20 cellular contexts compared by ENCODE assay signal in the genomic region with DNA sequence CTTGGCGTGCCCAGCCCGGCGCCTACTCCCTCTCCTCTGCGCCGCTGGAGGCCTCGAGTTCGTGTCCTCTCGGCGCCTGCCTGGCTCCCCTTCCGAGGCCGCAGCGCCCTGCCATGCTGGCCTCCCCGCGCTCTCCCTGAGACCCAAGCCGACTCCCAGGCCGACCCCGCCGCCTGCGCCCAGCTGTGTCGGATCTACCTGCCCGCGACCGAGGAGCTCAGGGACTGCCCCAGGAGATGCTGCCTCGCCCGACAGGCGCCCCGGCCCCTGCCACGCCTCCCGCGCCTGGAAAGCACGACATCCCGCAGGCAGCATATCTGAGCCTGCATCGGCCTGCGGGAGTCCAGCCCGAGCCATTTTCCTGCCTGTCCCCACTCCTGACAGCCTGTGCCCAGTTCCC. TPM values are rescaled to one million over a fixed set of nuclear protein-coding genes. Genes with fewer than 3 reads are reported as not detected.
DNase-seq lines count a peak whose midpoint lies in the region; ATAC-seq, FAIRE-seq and TF ChIP-seq lines count a peak whose summit lies in the region.
"Had no signal": no experiment of that assay in that cellular context is flagged by ENCODE, and none has a peak within 500 bp of the region (broad histone marks: within the 10 kb centered on the region; RNA-seq: fewer than 3 reads in every experiment).

No MANE protein-coding gene starts in this region.

- no peak overlapping the region for H3K23ac ChIP-seq in H1 (ENCODE audit: insufficient read length)

- no peak for TF ChIP-seq EP300 in H1 (IDR thresholded peaks at IDR 0.05; ENCODE audit: borderline replicate concordance in 1 of 2, low read depth in 2 of 2, low read length in 2 of 2)

- peak; percentile 4 for DNase-seq in stimulated activated CD4-positive, alpha-beta T cell treated with anti-CD3 and anti-CD28 coated beads, Interleukin-15, amount 100 ng/mL, for 24 hours
- DNase-seq in stimulated activated CD4-positive, alpha-beta T cell treated with anti-CD3 and anti-CD28 coated beads, Interleukin-2, amount 100 ng/mL, for 48 hours: no peak
- DNase-seq in H1 (ENCODE audit: low read depth in 1 of 2, low spot score in 2 of 2) (peak in 1 of 2 experiments; percentile 59), iPS-NIHi7 (ENCODE audit: extremely low spot score) (peak; percentile 42), thoracic aorta (ENCODE audit: low spot score) (no peak), COLO829 (ENCODE audit: low spot score) (no peak), endothelial cell (ENCODE audit: low spot score) (no peak), SKM-1 (lab: John Stamatoyannopoulos, UW; ENCODE audit: unreplicated experiment) (no peak)
- DNase-seq: effector CD8-positive, alpha-beta T cell; midbrain; NCI-H2171 treated with DMSO at 0.1 percent for 48 hours; RPMI8226; stimulated activated naive CD4-positive, alpha-beta T cell had no signal

- no peak overlapping the region for H3K56ac ChIP-seq in H1 (replicated peaks; ENCODE audit: insufficient read length, low read depth, low read length)

- TF ChIP-seq RAD21 in H1 (IDR thresholded peaks at IDR 0.05 in 1 of 2, conservative IDR thresholded peaks at IDR 0.05 in 1 of 2; ENCODE audit: low read depth in 2 of 2, low read length in 2 of 2): no peak

- no peak overlapping the region for H4K5ac ChIP-seq in H1 (ENCODE audit: insufficient read length, low read depth, low read length)

- no peak overlapping the region for H3K9ac ChIP-seq in H1 (replicated peaks in 1 of 4; ENCODE audit: extremely low read depth in 1 of 4, low read depth in 3 of 4, low read length in 3 of 4)

- no peak overlapping the region for H2BK15ac ChIP-seq in H1 (ENCODE audit: low read length)

- H4K91ac ChIP-seq in H1 (replicated peaks; ENCODE audit: insufficient read length, low read length): no peak overlapping the region

- H2AK5ac ChIP-seq in H1 (ENCODE audit: low read depth, low read length): no peak overlapping the region

- no peak for ATAC-seq in thoracic aorta (ENCODE audit: insufficient number of reproducible peaks, low FRiP score, low read depth)

- peaks cover 5% of the 10 kb centered on the region for H3K4me1 Mint-ChIP-seq in endothelial cell (ENCODE audit: unreplicated experiment)

- H2BK5ac ChIP-seq in H1 (ENCODE audit: low read depth, low read length): no peak overlapping the region

- no peak overlapping the region for H3K27ac Mint-ChIP-seq in endothelial cell (ENCODE audit: unreplicated experiment)
- H3K27ac Mint-ChIP-seq: T-helper 1 cell treated with Interleukin-12 subunit alpha and Interleukin-12 subunit beta and Interleukin-4 antibody, amounts not matched to agents 30 μg/mL and 1 μg/mL, for 36 hours had no signal

- POLR2A ChIA-PET in H1 (lab: Charles Lee; ENCODE audit: partially characterized antibody): interaction anchor here (1.0 kb wide), 1 partner anchor 17 kb away, joined by 3 read pairs; no protein-coding TSS in a partner anchor

- no peaks in the 10 kb centered on the region for H3K27me3 ChIP-seq in H1 (replicated peaks in 1 of 4; ENCODE audit: control insufficient read depth in 3 of 4, extremely low read depth in 1 of 4, insufficient read depth in 3 of 4, low read length in 3 of 4)
- no peaks in the 10 kb centered on the region for H3K27me3 ChIP-seq in thoracic aorta (replicated peaks; ENCODE audit: insufficient read depth)

- TF ChIP-seq CTCF in H1 (IDR thresholded peaks at IDR 0.05; ENCODE audit: control extremely low read depth in 1 of 3, insufficient read depth in 1 of 3, low read depth in 1 of 3, low read length in 3 of 3): no peak
- TF ChIP-seq CTCF in thoracic aorta (IDR thresholded peaks at IDR 0.05): no peak
- TF ChIP-seq CTCF in endothelial cell (IDR thresholded peaks at IDR 0.05; ENCODE audit: unreplicated experiment): no peak

- WGBS in H1 (ENCODE audit: extremely low coverage in 1 of 2, insufficient coverage in 1 of 2, insufficient read length in 1 of 2, insufficient replicate concordance in 2 of 2, low coverage in 1 of 2, low lambda C conversion rate in 2 of 2, missing lambda C conversion rate in 1 of 2), 2 experiments: 74% methylated on average over 35 of the region's 35 CpGs; no CpG with 5 or more reads in 1 of the 2 experiments

- no peaks in the 10 kb centered on the region for H3K9me3 Mint-ChIP-seq in endothelial cell (ENCODE audit: unreplicated experiment)
- H3K9me3 Mint-ChIP-seq: T-helper 1 cell treated with Interleukin-12 subunit alpha and Interleukin-12 subunit beta and Interleukin-4 antibody, amounts not matched to agents 30 μg/mL and 1 μg/mL, for 36 hours had no signal

- H4K8ac ChIP-seq in H1 (ENCODE audit: extremely low read depth, insufficient read depth, low read length): peak overlapping the region; percentile 57; the same call in 1 of the 2 replicates

- H3K4ac ChIP-seq in H1 (replicated peaks; ENCODE audit: insufficient read length, low read depth, low read length): no peak overlapping the region

- no peak for TF ChIP-seq POLR2A in H1 (IDR thresholded peaks at IDR 0.05; ENCODE audit: control extremely low read depth in 1 of 2, low read depth in 2 of 2, low read length in 2 of 2)

- H3K4me3 ChIP-seq in H1 (ENCODE audit: extremely low read depth in 1 of 4, insufficient read depth in 2 of 4, low read depth in 3 of 4, low read length in 4 of 4): peak overlapping the region in 1 of 4 experiments; percentile 9; a peak in 1 of 8 replicates
- H3K4me3 ChIP-seq in thoracic aorta: peak overlapping the region; percentile 1

- H3K27ac ChIP-seq in H1 (ENCODE audit: low read depth, low read length): no peak overlapping the region
- H3K27ac ChIP-seq in thoracic aorta: no peak overlapping the region
- H3K27ac ChIP-seq: breast epithelium, neutrophil, skin epidermis had no signal

- peaks cover 1% of the 10 kb centered on the region for H3K27me3 Mint-ChIP-seq in endothelial cell (ENCODE audit: unreplicated experiment)

- CTCF ChIA-PET in H1 (lab: Charles Lee; ENCODE audit: partially characterized antibody): interaction anchor here (0.9 to 2.4 kb wide), 7 partner anchors 8 to 45 kb away, joined by 3 to 11 read pairs (median 3); no protein-coding TSS in a partner anchor

- H3K79me1 ChIP-seq in H1 (ENCODE audit: low read depth, low read length): no peaks in the 10 kb centered on the region

- H3K23me2 ChIP-seq in H1 (ENCODE audit: low read depth, low read length): peaks cover 2% of the 10 kb centered on the region; the same call in 1 of the 2 replicates

- FAIRE-seq in H1 (lab: Jason Lieb, UNC): no peak
- FAIRE-seq: GM19239 had no signal

- no peaks in the 10 kb centered on the region for H3K9me3 ChIP-seq in H1 (ENCODE audit: insufficient read depth in 2 of 2, low read depth in 1 of 2, low read length in 1 of 2)
- no peaks in the 10 kb centered on the region for H3K9me3 ChIP-seq in thoracic aorta
- H3K9me3 ChIP-seq: breast epithelium, neutrophil had no signal

- 0 out of 2 replicates have a peak overlapping the region, but pooled peaks have one; percentile 64 for H3K18ac ChIP-seq in H1 (ENCODE audit: extremely low read depth, low read length)

- H2AFZ ChIP-seq in H1 (ENCODE audit: low read length): peak overlapping the region; percentile 92; the same call in 1 of the 2 replicates

- no peak overlapping the region for H2BK120ac ChIP-seq in H1 (replicated peaks; ENCODE audit: low read depth, low read length)

- no peaks in the 10 kb centered on the region for H3K36me3 ChIP-seq in H1 (ENCODE audit: control insufficient read depth in 2 of 4, insufficient read depth in 4 of 4, low read length in 3 of 4)
- H3K36me3 ChIP-seq in thoracic aorta: no peaks in the 10 kb centered on the region
- H3K36me3 ChIP-seq: breast epithelium, neutrophil had no signal

- no peak overlapping the region for H3K14ac ChIP-seq in H1 (ENCODE audit: insufficient read length)

- H2BK12ac ChIP-seq in H1 (ENCODE audit: low read depth, low read length): peak overlapping the region; percentile 54; the same call in 1 of the 2 replicates

- H3K4me1 ChIP-seq in H1 (replicated peaks in 1 of 4; ENCODE audit: control insufficient read depth in 3 of 4, insufficient read depth in 4 of 4, low read length in 3 of 4) (peaks cover 0 to 3% (median 1%) of the 10 kb centered on the region in 4 experiments; a peak in 1 of 7 replicates), thoracic aorta (ENCODE audit: control insufficient read depth in 1 of 2, low read depth in 2 of 2) (no peaks in the 10 kb centered on the region)
- H3K4me1 ChIP-seq: breast epithelium had no signal

- no peaks in the 10 kb centered on the region for H3K36me3 Mint-ChIP-seq in endothelial cell (ENCODE audit: low read depth, unreplicated experiment)

- H3K79me2 ChIP-seq in H1 (ENCODE audit: control insufficient read depth in 1 of 2, insufficient read depth in 2 of 2, low read length in 2 of 2): no peaks in the 10 kb centered on the region

- H3K4me3 Mint-ChIP-seq in endothelial cell (ENCODE audit: unreplicated experiment): no peak overlapping the region

- no peak overlapping the region for H2BK20ac ChIP-seq in H1 (ENCODE audit: low read length)

- peak overlapping the region; percentile 11 to 53; a peak in 2 of 4 replicates for H3K4me2 ChIP-seq in H1 (ENCODE audit: insufficient read depth in 1 of 2, low read depth in 2 of 2, low read length in 2 of 2)

- H4K20me1 ChIP-seq in H1 (replicated peaks in 1 of 2; ENCODE audit: control insufficient read depth in 1 of 2, insufficient read depth in 2 of 2, low read length in 2 of 2): no peaks in the 10 kb centered on the region

RNA-seq across cellular contexts. Expression of gene PAQR9, which starts 16.1 kb away (rescaled TPM):
- 2.6 and 2.7 TPM in 2 replicates for total RNA-seq in H1 (2021; fragmentation: NEBNext Ultra II Directional; extraction: Animal tissue kit (Norgen Biotek cat#: 25700))
- polyA plus RNA-seq in H1 (2011; rRNA removed): 5.2 and 7.5 TPM in 2 replicates
- 4.0 TPM for polyA plus RNA-seq in H1 (2011; cell fraction: cytosol; rRNA removed)
- polyA plus RNA-seq in H1 (2011; cell fraction: nucleus; rRNA removed): 5.0 TPM
- 2.0 to 2.5 TPM (median 2.3 TPM) in 4 replicates for polyA plus RNA-seq in H1 (2012, experiment 1 of 2)
- 2.1 TPM for polyA plus RNA-seq in H1 (2012, experiment 2 of 2)
- polyA plus RNA-seq in H1 (2013, experiment 1 of 2): 1.9 TPM
- polyA plus RNA-seq in H1 (2013, experiment 2 of 2): 2.1 TPM
- polyA minus RNA-seq in H1 (2011; rRNA and poly(A)+ RNA removed): 4.9 and 5.2 TPM in 2 replicates
- 2.3 TPM for polyA minus RNA-seq in H1 (2011; cell fraction: cytosol; rRNA and poly(A)+ RNA removed)
- polyA minus RNA-seq in H1 (2011; cell fraction: nucleus; rRNA and poly(A)+ RNA removed): 10.7 TPM
- total RNA-seq in thoracic aorta (under 1 TPM in 1 of 2 donors, not detected in 1; 0.21 TPM), endothelial cell (ENCODE audit: unreplicated experiment) (not detected)
- total RNA-seq: breast epithelium, fibroblast of villous mesenchyme had no signal
- polyA plus RNA-seq: AG04450 had no signal

RNA-seq across cellular contexts. Expression of gene U2SURP, which starts 54.0 kb away (rescaled TPM):
- total RNA-seq in H1 (2021; fragmentation: NEBNext Ultra II Directional; extraction: Animal tissue kit (Norgen Biotek cat#: 25700)): 160 and 167 TPM in 2 replicates
- polyA plus RNA-seq in H1 (2011; rRNA removed): 14.4 and 22.2 TPM in 2 replicates
- 39.7 TPM for polyA plus RNA-seq in H1 (2011; cell fraction: cytosol; rRNA removed)
- polyA plus RNA-seq in H1 (2011; cell fraction: nucleus; rRNA removed): 33.7 TPM
- polyA plus RNA-seq in H1 (2012, experiment 1 of 2): 63.6 to 190 TPM (median 81.1 TPM) in 4 replicates
- polyA plus RNA-seq in H1 (2012, experiment 2 of 2): 7.5 TPM
- 168 TPM for polyA plus RNA-seq in H1 (2013, experiment 1 of 2)
- 146 TPM for polyA plus RNA-seq in H1 (2013, experiment 2 of 2)
- 86.4 and 112 TPM in 2 replicates for polyA minus RNA-seq in H1 (2011; rRNA and poly(A)+ RNA removed)
- polyA minus RNA-seq in H1 (2011; cell fraction: cytosol; rRNA and poly(A)+ RNA removed): 52.3 TPM
- polyA minus RNA-seq in H1 (2011; cell fraction: nucleus; rRNA and poly(A)+ RNA removed): 151 TPM
- total RNA-seq in thoracic aorta: 10 to 100 TPM; 53.1 to 91.5 TPM
- total RNA-seq in endothelial cell (ENCODE audit: unreplicated experiment): 86.1 TPM

RNA-seq across cellular contexts. Expression of gene PCOLCE2, which starts 58.5 kb away (rescaled TPM):
- total RNA-seq in H1 (2021; fragmentation: NEBNext Ultra II Directional; extraction: Animal tissue kit (Norgen Biotek cat#: 25700)): 11.6 and 12.6 TPM in 2 replicates
- polyA plus RNA-seq in H1 (2011; rRNA removed): 9.4 and 11.1 TPM in 2 replicates
- 12.1 TPM for polyA plus RNA-seq in H1 (2011; cell fraction: cytosol; rRNA removed)
- 19.0 TPM for polyA plus RNA-seq in H1 (2011; cell fraction: nucleus; rRNA removed)
- polyA plus RNA-seq in H1 (2012, experiment 1 of 2): 10.8 to 18.7 TPM (median 12.4 TPM) in 4 replicates
- 4.8 TPM for polyA plus RNA-seq in H1 (2012, experiment 2 of 2)
- 11.2 TPM for polyA plus RNA-seq in H1 (2013, experiment 1 of 2)
- polyA plus RNA-seq in H1 (2013, experiment 2 of 2): 11.5 TPM
- polyA minus RNA-seq in H1 (2011; rRNA and poly(A)+ RNA removed): 19.1 and 25.5 TPM in 2 replicates
- polyA minus RNA-seq in H1 (2011; cell fraction: cytosol; rRNA and poly(A)+ RNA removed): 11.7 TPM
- polyA minus RNA-seq in H1 (2011; cell fraction: nucleus; rRNA and poly(A)+ RNA removed): 28.9 TPM
- total RNA-seq in thoracic aorta (100 to 1,000 TPM; 122 to 157 TPM), endothelial cell (ENCODE audit: unreplicated experiment) (1.8 TPM)

Comparison
In these comparisons a context has a peak if more than half of its experiments do, and no peak if none do; other contexts are left out.
1. DNase-seq: peak in stimulated activated CD4-positive, alpha-beta T cell treated with anti-CD3 and anti-CD28 coated beads, Interleukin-15, amount 100 ng/mL, for 24 hours (single experiment) and iPS-NIHi7 (single experiment); none in stimulated activated CD4-positive, alpha-beta T cell treated with anti-CD3 and anti-CD28 coated beads, Interleukin-2, amount 100 ng/mL, for 48 hours (0 of 2), thoracic aorta (single experiment), COLO829 (single experiment), endothelial cell (single experiment) and SKM-1 (single experiment).